In genomic region chr11:3865388-3866193, GRCh38 we compare ENCODE assay signal across 8 cellular contexts. TPM values are rescaled to one million over a fixed set of nuclear protein-coding genes. Genes with fewer than 3 reads are reported as not detected.
DNase-seq lines count a peak whose midpoint lies in the region; ATAC-seq and TF ChIP-seq lines count a peak whose summit lies in the region.

No MANE protein-coding gene starts in this region.

- intact Hi-C loops in colonic mucosa (cut with DNase I) (no loop called here), posterior vena cava (cut with DNase I) (no loop called here)

- H3K4me1 ChIP-seq in MM.1S (ENCODE audit: low read length) (peaks cover 61% of the 10 kb centered on the region), colonic mucosa (peaks cover 12% of the 10 kb centered on the region)

- H3K9me2 ChIP-seq in MM.1S (replicated peaks; ENCODE audit: insufficient read depth, low read length) = no peaks in the 10 kb centered on the region

- H3K9me3 ChIP-seq in MM.1S (replicated peaks; ENCODE audit: insufficient read depth, low read length) (no peaks in the 10 kb centered on the region), colonic mucosa (no peaks in the 10 kb centered on the region)

- peaks cover 99% of the 10 kb centered on the region for H3K79me2 ChIP-seq in MM.1S (ENCODE audit: low read length)

- TF ChIP-seq CTCF in GM12864 (IDR thresholded peaks at IDR 0.05; ENCODE audit: low read depth, low read length, missing control alignments) (no peak), MM.1S (IDR thresholded peaks at IDR 0.05; ENCODE audit: low read length) (no peak), colonic mucosa (IDR thresholded peaks at IDR 0.05) (no peak)

- H3K36me3 ChIP-seq in MM.1S (replicated peaks; ENCODE audit: insufficient read depth, low read length) (no peaks in the 10 kb centered on the region), colonic mucosa (no peaks in the 10 kb centered on the region)

- DNase-seq in GM12864 (ENCODE audit: low read depth) (peak; percentile 49), MM.1S (no peak), colonic mucosa (no peak), non-pigmented ciliary epithelial cell (ENCODE audit: low read depth) (peak; percentile 30), D341Med (ENCODE audit: low spot score) (no peak), hippocampal formation (lab: John Stamatoyannopoulos, UW) (no peak), posterior vena cava (ENCODE audit: low spot score) (no peak)

- H3K27me3 ChIP-seq in MM.1S (replicated peaks; ENCODE audit: insufficient read depth, low read length) = no peaks in the 10 kb centered on the region
- H3K27me3 ChIP-seq in colonic mucosa = no peaks in the 10 kb centered on the region

- peaks cover 3% of the 10 kb centered on the region for H4K20me1 ChIP-seq in MM.1S (ENCODE audit: insufficient read depth, low read length)

- H3K4me2 ChIP-seq in MM.1S (ENCODE audit: low read depth, low read length) = peak overlapping the region; percentile 13; the same call in 1 of the 2 replicates

- no peak overlapping the region for H3K4me3 ChIP-seq in GM12864 (ENCODE audit: low read depth, low read length)
- no peak overlapping the region for H3K4me3 ChIP-seq in MM.1S (ENCODE audit: low read length)
- H3K4me3 ChIP-seq in colonic mucosa = no peak overlapping the region

- no peak overlapping the region for H2AFZ ChIP-seq in MM.1S (ENCODE audit: low read length)

- H3K9ac ChIP-seq in MM.1S (ENCODE audit: low read length) (no peak overlapping the region), colonic mucosa (ENCODE audit: low read depth in 2 of 2, low read length in 2 of 2) (no peak overlapping the region)

- H3K27ac ChIP-seq in MM.1S (ENCODE audit: low read length) (peak overlapping the region; percentile 23; the same call in 1 of the 2 replicates), colonic mucosa (peak overlapping the region; percentile 13)

- ATAC-seq in GM18873 (IDR thresholded peaks at IDR 0.05; ENCODE audit: low FRiP score, unreplicated experiment) = no peak

- H3F3A ChIP-seq in MM.1S (ENCODE audit: insufficient read depth, low read length) = peaks cover 34% of the 10 kb centered on the region

RNA-seq across cellular contexts. Expression of gene STIM1, which starts 10.1 kb away (rescaled TPM):
- 10 to 100 TPM; 39.1 to 56.8 TPM for total RNA-seq in colonic mucosa
- 10 to 100 TPM; 66.9 to 81.7 TPM for total RNA-seq in posterior vena cava

RNA-seq across cellular contexts. Expression of gene RHOG, which starts 24.8 kb away (rescaled TPM):
- 10 to 100 TPM; 59.8 to 63.3 TPM for total RNA-seq in colonic mucosa
- 10 to 100 TPM; 52.0 to 55.0 TPM for total RNA-seq in posterior vena cava

RNA-seq across cellular contexts. Expression of gene PGAP2, which starts 57.2 kb away (rescaled TPM):
- total RNA-seq in colonic mucosa (10 to 100 TPM; 21.6 to 29.6 TPM), posterior vena cava (1 to 10 TPM; 5.4 to 9.2 TPM)

Comparison
In these comparisons a context has a peak if more than half of its experiments do, and no peak if none do; other contexts are left out.
1. DNase-seq: peak in GM12864 (single experiment) and non-pigmented ciliary epithelial cell (single experiment); none in MM.1S (single experiment), colonic mucosa (single experiment), D341Med (single experiment), hippocampal formation (0 of 2) and posterior vena cava (single experiment).